Comparison of ENCODE assay signal across 15 cellular contexts in the genomic region with DNA sequence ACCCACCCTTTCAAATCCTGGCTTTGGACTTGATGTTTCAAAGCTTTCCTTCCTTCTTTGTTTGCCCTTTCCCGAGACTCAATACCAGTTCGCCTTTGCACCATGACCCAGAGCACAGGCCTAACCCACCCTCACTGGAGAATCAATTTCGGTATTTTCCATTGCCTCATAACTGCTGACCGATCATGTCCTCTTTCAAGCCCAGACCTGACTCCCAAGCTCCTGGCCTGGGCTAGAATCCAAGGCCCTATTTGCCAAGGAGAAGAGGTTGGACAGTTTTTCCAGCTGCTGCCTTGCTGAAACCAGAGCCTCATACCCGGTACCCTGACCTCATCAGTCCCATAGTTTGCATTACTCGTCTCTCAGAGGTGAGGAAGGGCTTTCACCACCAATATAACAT. TPM values are rescaled to one million over a fixed set of nuclear protein-coding genes. Genes with fewer than 3 reads are reported as not detected.
A peak's percentile ranks its signal among the peaks of the same experiment; 100 is the strongest.
DNase-seq lines count a peak whose midpoint lies in the region; ATAC-seq and TF ChIP-seq lines count a peak whose summit lies in the region.
"Had no signal": no experiment of that assay in that cellular context is flagged by ENCODE, and none has a peak within 500 bp of the region (broad histone marks: within the 10 kb centered on the region; RNA-seq: fewer than 3 reads in every experiment).

No MANE protein-coding gene starts in this region.

- H3K27me3 ChIP-seq in GM23338 (ENCODE audit: insufficient read depth) (no peaks in the 10 kb centered on the region), parathyroid adenoma (ENCODE audit: control insufficient read depth, insufficient read depth, low read length) (no peaks in the 10 kb centered on the region), suprapubic skin (no peaks in the 10 kb centered on the region)
- H3K27me3 ChIP-seq: ascending aorta, thyroid gland had no signal

- H3F3A ChIP-seq in GM23338 (replicated peaks; ENCODE audit: low read depth) = no peaks in the 10 kb centered on the region

- no peaks in the 10 kb centered on the region for H3K9me3 Mint-ChIP-seq in GM23338
- H3K9me3 Mint-ChIP-seq: activated CD4-positive, alpha-beta T cell treated with anti-CD3 and anti-CD28 coated beads, Interleukin-2, amount 10 ng/mL, durations not matched to agents 7 days and 5 days had no signal

- H3K9me3 ChIP-seq in parathyroid adenoma (ENCODE audit: control insufficient read depth, low read length) = no peaks in the 10 kb centered on the region
- no peaks in the 10 kb centered on the region for H3K9me3 ChIP-seq in suprapubic skin
- H3K9me3 ChIP-seq: ascending aorta, HAP-1, thyroid gland had no signal

- CTCF ChIA-PET in RWPE1 (lab: Yijun Ruan, JAX) = interaction anchor here (0.5 to 1.7 kb wide), 3 partner anchors 9 to 316 kb away, joined by 3 to 5 read pairs (median 4); a partner anchor contains a TSS

- H3K27ac ChIP-seq in GM23338 (ENCODE audit: low read depth) = no peak overlapping the region
- peak overlapping the region; percentile 94 for H3K27ac ChIP-seq in RWPE1
- H3K27ac ChIP-seq in parathyroid adenoma = no peak overlapping the region
- H3K27ac ChIP-seq in suprapubic skin = no peak overlapping the region
- H3K27ac ChIP-seq: ascending aorta, thyroid gland had no signal

- no peaks in the 10 kb centered on the region for H4K20me1 ChIP-seq in GM23338 (replicated peaks; ENCODE audit: insufficient read depth)

- DNase-seq in GM23338 (ENCODE audit: low spot score) (no peak), RWPE1 (ENCODE audit: low spot score) (peak; percentile 86), fibroblast of the aortic adventitia (ENCODE audit: low read depth) (peak; percentile 67), suprapubic skin (ENCODE audit: low spot score in 2 of 2) (no peak), NCI-H2227 treated with DMSO at 0.1 percent for 48 hours (lab: John Stamatoyannopoulos, UW) (no peak)
- no peak for DNase-seq in activated CD8-positive, alpha-beta memory T cell treated with anti-CD3 and anti-CD28 coated beads for 24 hours
- DNase-seq: activated CD4-positive, alpha-beta T cell treated with anti-CD3 and anti-CD28 coated beads, Interleukin-2, amount 10 ng/mL, durations not matched to agents 7 days and 5 days; effector memory CD4-positive, alpha-beta T cell; hippocampal formation; NCI-H345; thyroid gland had no signal

- no peak overlapping the region; the same call in 1 of the 2 replicates for H3K27ac Mint-ChIP-seq in GM23338
- H3K27ac Mint-ChIP-seq: activated CD4-positive, alpha-beta T cell treated with anti-CD3 and anti-CD28 coated beads, Interleukin-2, amount 10 ng/mL, durations not matched to agents 7 days and 5 days had no signal

- H3K4me2 ChIP-seq in GM23338 = no peak overlapping the region
- no peak overlapping the region for H3K4me2 ChIP-seq in parathyroid adenoma (ENCODE audit: low read length)

- H3K9ac ChIP-seq in parathyroid adenoma = no peak overlapping the region

- H3K4me3 ChIP-seq in GM23338 = no peak overlapping the region
- H3K4me3 ChIP-seq in fibroblast of the aortic adventitia (ENCODE audit: low read depth, low read length) = no peak overlapping the region
- H3K4me3 ChIP-seq in parathyroid adenoma (ENCODE audit: low read depth, low read length) = no peak overlapping the region
- H3K4me3 ChIP-seq in suprapubic skin = no peak overlapping the region
- H3K4me3 ChIP-seq: ascending aorta, HAP-1, thyroid gland had no signal

- H3K36me3 ChIP-seq in GM23338 (ENCODE audit: insufficient read depth) = no peaks in the 10 kb centered on the region
- no peaks in the 10 kb centered on the region for H3K36me3 ChIP-seq in parathyroid adenoma (ENCODE audit: control insufficient read depth, insufficient read depth, low read length)
- no peaks in the 10 kb centered on the region for H3K36me3 ChIP-seq in suprapubic skin
- H3K36me3 ChIP-seq: ascending aorta, HAP-1, thyroid gland had no signal

- 55% methylated on average over 6 of the region's 6 CpGs for WGBS in suprapubic skin

- H3K79me2 ChIP-seq in GM23338 (replicated peaks; ENCODE audit: insufficient read depth) (no peaks in the 10 kb centered on the region), parathyroid adenoma (no peaks in the 10 kb centered on the region)

- ATAC-seq in GM23338 (no peak), HG02938 (IDR thresholded peaks at IDR 0.05; ENCODE audit: unreplicated experiment) (no peak)

- H2AFZ ChIP-seq in GM23338 = peak overlapping the region; percentile 64; the same call in 1 of the 2 replicates
- H2AFZ ChIP-seq in parathyroid adenoma = peak overlapping the region; percentile 14

- no peak for TF ChIP-seq POLR2A in suprapubic skin (IDR thresholded peaks at IDR 0.05)

- no peak for TF ChIP-seq EP300 in suprapubic skin (IDR thresholded peaks at IDR 0.05)

- TF ChIP-seq CTCF in GM23338 (conservative IDR thresholded peaks at IDR 0.05; ENCODE audit: low read depth in 2 of 2) (no peak), RWPE1 (conservative IDR thresholded peaks at IDR 0.05; ENCODE audit: low read depth) (no peak), fibroblast of the aortic adventitia (IDR thresholded peaks at IDR 0.05; ENCODE audit: insufficient read depth, low read length) (no peak), parathyroid adenoma (IDR thresholded peaks at IDR 0.05) (no peak), suprapubic skin (IDR thresholded peaks at IDR 0.05) (no peak)

- peaks cover 14% of the 10 kb centered on the region for H3K4me1 ChIP-seq in GM23338 (ENCODE audit: insufficient read depth)
- H3K4me1 ChIP-seq in parathyroid adenoma = no peaks in the 10 kb centered on the region
- H3K4me1 ChIP-seq in suprapubic skin = peaks cover 8% of the 10 kb centered on the region
- H3K4me1 ChIP-seq: ascending aorta, thyroid gland had no signal

- H3K9me2 ChIP-seq in GM23338 (ENCODE audit: insufficient read depth) = no peaks in the 10 kb centered on the region

- H3K27me3 Mint-ChIP-seq in GM23338 (ENCODE audit: insufficient read depth, low read depth, poor library complexity) = peaks cover 7% of the 10 kb centered on the region
- H3K27me3 Mint-ChIP-seq: activated CD4-positive, alpha-beta T cell treated with anti-CD3 and anti-CD28 coated beads, Interleukin-2, amount 10 ng/mL, durations not matched to agents 7 days and 5 days had no signal

- POLR2A ChIA-PET in RWPE1 (lab: Yijun Ruan, JAX; ENCODE audit: low non-redundant PET) = no interaction called here

- peaks cover 19% of the 10 kb centered on the region for H3K4me1 Mint-ChIP-seq in GM23338
- H3K4me1 Mint-ChIP-seq: activated CD4-positive, alpha-beta T cell treated with anti-CD3 and anti-CD28 coated beads, Interleukin-2, amount 10 ng/mL, durations not matched to agents 7 days and 5 days had no signal

- H3K36me3 Mint-ChIP-seq in GM23338 (ENCODE audit: low read depth) = no peaks in the 10 kb centered on the region

- H3K4me3 Mint-ChIP-seq in GM23338 = no peak overlapping the region
- H3K4me3 Mint-ChIP-seq: activated CD4-positive, alpha-beta T cell treated with anti-CD3 and anti-CD28 coated beads, Interleukin-2, amount 10 ng/mL, durations not matched to agents 7 days and 5 days had no signal

TF ChIP-seq in GM23338, 12 proteins besides CTCF, POLR2A, EP300 and RAD21 (continues in another document):
- TF ChIP-seq JUNB (IDR thresholded peaks at IDR 0.05; ENCODE audit: unreplicated experiment) = no peak
- no peak for TF ChIP-seq STAT1 (IDR thresholded peaks at IDR 0.05; ENCODE audit: unreplicated experiment)

RNA-seq across cellular contexts. Expression of a gene that starts 35.3 kb away (rescaled TPM):
- total RNA-seq in GM23338 (2014; rRNA removed; shearing (Covaris generic)) = 38.8 and 62.0 TPM in 2 replicates
- 27.7 and 38.9 TPM in 2 replicates for polyA plus RNA-seq in GM23338 (2016; fragmentation: Nextera tagmentation; extraction: Ambion mirVana)
- 46.5 and 97.0 TPM in 2 replicates for total RNA-seq in fibroblast of the aortic adventitia (ENCODE audit: low replicate concordance)
- total RNA-seq in suprapubic skin = 10 to 100 TPM; 30.9 to 88.5 (median 36.7) TPM

Comparison
In these comparisons a context has a peak if more than half of its experiments do, and no peak if none do; other contexts are left out.
1. DNase-seq: peak in RWPE1 (single experiment) and fibroblast of the aortic adventitia (single experiment); none in GM23338 (single experiment), suprapubic skin (0 of 2), activated CD8-positive, alpha-beta memory T cell treated with anti-CD3 and anti-CD28 coated beads for 24 hours (single experiment) and NCI-H2227 treated with DMSO at 0.1 percent for 48 hours (single experiment).